In the genomic region with DNA sequence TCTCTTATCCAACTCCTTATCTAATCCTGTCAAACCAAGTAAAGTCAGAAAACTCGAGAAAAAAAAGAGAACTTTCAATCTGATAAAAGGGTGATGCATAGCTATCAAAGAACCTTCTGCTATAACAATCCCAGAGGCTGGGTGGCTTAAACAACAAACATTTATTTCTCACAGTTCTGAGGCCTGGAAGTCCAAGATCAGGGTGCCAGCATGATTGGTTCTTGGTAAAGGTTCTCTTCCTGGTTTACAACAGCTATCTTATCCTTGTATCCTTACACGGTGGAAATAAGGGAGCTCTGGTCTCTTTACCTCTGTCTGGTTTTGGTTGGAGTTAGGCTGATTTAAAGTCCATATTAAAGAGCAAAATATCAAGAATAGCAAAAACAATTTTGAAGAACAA, we compare ENCODE assay signal across 18 cellular contexts.
DNase-seq lines count a peak whose midpoint lies in the region; ATAC-seq, FAIRE-seq and TF ChIP-seq lines count a peak whose summit lies in the region.
"Had no signal": no experiment of that assay in that cellular context is flagged by ENCODE, and none has a peak within 500 bp of the region (broad histone marks: within the 10 kb centered on the region; RNA-seq: fewer than 3 reads in every experiment).

No MANE protein-coding gene starts in this region.

- TF ChIP-seq CTCF in K562 (IDR thresholded peaks at IDR 0.05 in 2 of 3, conservative IDR thresholded peaks at IDR 0.05 in 1 of 3; ENCODE audit: insufficient read depth in 2 of 3, low read depth in 1 of 3, low read length in 3 of 3) (no peak), nephron progenitor cell (IDR thresholded peaks at IDR 0.05) (no peak)

- TF ChIP-seq RAD21 in K562 (CRISPR knock-in tag; conservative IDR thresholded peaks at IDR 0.05 in 1 of 2, IDR thresholded peaks at IDR 0.05 in 1 of 2), result no peak

- no peak for FAIRE-seq in K562 (lab: Jason Lieb, UNC)
- FAIRE-seq: A204.1, GM12878, H54 had no signal

- TF ChIP-seq EP300 in K562 (IDR thresholded peaks at IDR 0.05; ENCODE audit: low read length), result no peak

- whole genome bisulfite sequencing in K562 (ENCODE audit: insufficient coverage, low coverage, missing lambda C conversion rate), result 16% methylated on average over 2 of the region's 2 CpGs

- H3K27me3 Mint-ChIP-seq in CD4-positive, CD25-positive, alpha-beta regulatory T cell, result no peaks in the 10 kb centered on the region
- H3K27me3 Mint-ChIP-seq in nephron progenitor cell (ENCODE audit: low read depth, poor library complexity), result no peaks in the 10 kb centered on the region
- H3K27me3 Mint-ChIP-seq: B cell had no signal

- H3K4me1 Mint-ChIP-seq in CD4-positive, CD25-positive, alpha-beta regulatory T cell, result peaks cover 11 to 18% (median 15%) of the 10 kb centered on the region in 4 donors
- H3K4me1 Mint-ChIP-seq in nephron progenitor cell, result peaks cover 6% of the 10 kb centered on the region

- H3K4me3 Mint-ChIP-seq in CD4-positive, CD25-positive, alpha-beta regulatory T cell, result no peak overlapping the region
- no peak overlapping the region for H3K4me3 Mint-ChIP-seq in nephron progenitor cell
- H3K4me3 Mint-ChIP-seq: B cell; CD8-positive, alpha-beta T cell had no signal

- H4K20me1 ChIP-seq in K562 (replicated peaks; ENCODE audit: control insufficient read depth, insufficient read depth, low read length), result no peaks in the 10 kb centered on the region

- H3K79me2 ChIP-seq in K562 (ENCODE audit: control insufficient read depth, insufficient read depth, low read length), result no peaks in the 10 kb centered on the region

- no peak for ATAC-seq in CD4-positive, CD25-positive, alpha-beta regulatory T cell (ENCODE audit: low read depth in 2 of 2)
- ATAC-seq in K562, result no peak
- ATAC-seq: CD8-positive, alpha-beta T cell; GM12878; HCT116 had no signal

- no peaks in the 10 kb centered on the region for H3K9me3 Mint-ChIP-seq in CD4-positive, CD25-positive, alpha-beta regulatory T cell
- H3K9me3 Mint-ChIP-seq in nephron progenitor cell, result no peaks in the 10 kb centered on the region
- H3K9me3 Mint-ChIP-seq: CD8-positive, alpha-beta T cell had no signal

- no peak overlapping the region for H3K4me3 ChIP-seq in CD4-positive, CD25-positive, alpha-beta regulatory T cell (ENCODE audit: low read depth, low read length)
- H3K4me3 ChIP-seq in K562, result no peak overlapping the region
- H3K4me3 ChIP-seq: GM12878, GM23248 had no signal

- in situ Hi-C loops in K562 (cut with MboI), result loop anchor here (5.0 kb wide), 1 partner anchor 263 kb away; no protein-coding TSS in a partner anchor

- no peak overlapping the region for H3K4me2 ChIP-seq in K562 (ENCODE audit: insufficient read depth, low read length)

- peaks cover 27% of the 10 kb centered on the region for H3K36me3 Mint-ChIP-seq in CD4-positive, CD25-positive, alpha-beta regulatory T cell
- peaks cover 17% of the 10 kb centered on the region for H3K36me3 Mint-ChIP-seq in nephron progenitor cell (ENCODE audit: low read depth)

- POLR2A ChIA-PET in K562 (lab: Yijun Ruan, JAX), result no interaction called here

- intact Hi-C loops in K562 (cut with micrococcal nuclease), result no loop called here

- H3K9me1 ChIP-seq in K562 (ENCODE audit: control insufficient read depth, insufficient read depth, low read length), result no peaks in the 10 kb centered on the region

- H3K27ac ChIP-seq in CD4-positive, CD25-positive, alpha-beta regulatory T cell (ENCODE audit: insufficient read depth, low read length, poor library complexity, severe bottlenecking), result peak overlapping the region; percentile 25
- no peak overlapping the region for H3K27ac ChIP-seq in K562 (ENCODE audit: extremely low read depth, low read depth, low read length)
- H3K27ac ChIP-seq: GM23248, HL-60 had no signal

- CTCF ChIA-PET in K562 (lab: Yijun Ruan, JAX; ENCODE audit: low intra/inter-chr PET ratio), result no interaction called here

- H3K9me3 ChIP-seq in CD4-positive, CD25-positive, alpha-beta regulatory T cell (ENCODE audit: control insufficient read depth in 2 of 2, low read length in 2 of 2), result no peaks in the 10 kb centered on the region
- no peaks in the 10 kb centered on the region for H3K9me3 ChIP-seq in K562 (replicated peaks; ENCODE audit: control insufficient read depth, insufficient read depth, low read depth, low read length)
- H3K9me3 ChIP-seq: Caco-2 had no signal

- no peak for TF ChIP-seq POLR2A in K562 (conservative IDR thresholded peaks at IDR 0.05)

- H3K36me3 ChIP-seq in CD4-positive, CD25-positive, alpha-beta regulatory T cell (ENCODE audit: control insufficient read depth, insufficient read depth, low read length), result peaks cover 38% of the 10 kb centered on the region
- H3K36me3 ChIP-seq in K562 (ENCODE audit: control insufficient read depth, insufficient read depth, low read length), result peaks cover 28% of the 10 kb centered on the region; the same call in 2 of the 3 replicates

- peak overlapping the region in 2 of 3 donors; percentile 55 to 58 for H3K27ac Mint-ChIP-seq in CD4-positive, CD25-positive, alpha-beta regulatory T cell
- peak overlapping the region; percentile 44 for H3K27ac Mint-ChIP-seq in nephron progenitor cell
- H3K27ac Mint-ChIP-seq: CD8-positive, alpha-beta T cell had no signal

- BruUV-seq in K562 (replicated peaks; lab: Mats Ljungman, UMichigan), result no TSS peak

- no peak overlapping the region for H2AFZ ChIP-seq in K562 (ENCODE audit: low read depth, low read length)
- H2AFZ ChIP-seq: GM23248 had no signal

- H3K4me1 ChIP-seq in CD4-positive, CD25-positive, alpha-beta regulatory T cell (ENCODE audit: control insufficient read depth, insufficient read depth, low read length, poor library complexity, severe bottlenecking), result peaks cover 3% of the 10 kb centered on the region
- H3K4me1 ChIP-seq in K562 (replicated peaks in 1 of 2; ENCODE audit: control insufficient read depth in 2 of 2, insufficient read depth in 2 of 2, low read length in 2 of 2), result peaks cover 0 to 10% of the 10 kb centered on the region in 2 experiments; a peak in 2 of 5 replicates
- H3K4me1 ChIP-seq: Caco-2 had no signal

- H3K9ac ChIP-seq in K562 (ENCODE audit: insufficient read depth in 1 of 2, low read depth in 2 of 2, low read length in 2 of 2), result no peak overlapping the region
- H3K9ac ChIP-seq: GM23248 had no signal

- H3K27me3 ChIP-seq in CD4-positive, CD25-positive, alpha-beta regulatory T cell (ENCODE audit: control insufficient read depth, insufficient read depth, low read length), result no peaks in the 10 kb centered on the region
- no peaks in the 10 kb centered on the region for H3K27me3 ChIP-seq in K562 (ENCODE audit: control insufficient read depth in 2 of 2, insufficient read depth in 2 of 2, low read length in 2 of 2)

- DNase-seq in CD4-positive, CD25-positive, alpha-beta regulatory T cell, result no peak
- DNase-seq in OCI-M1 (lab: John Stamatoyannopoulos, UW), result peak; percentile 44
- no peak for DNase-seq in K562 (ENCODE audit: extremely low read depth in 1 of 4, low spot score in 3 of 4)
- no peak for DNase-seq in nephron progenitor cell
- no peak for DNase-seq in occipital lobe (lab: John Stamatoyannopoulos, UW)
- no peak for DNase-seq in COLO829 (ENCODE audit: low spot score)
- no peak for DNase-seq in ecto neural progenitor cell (ENCODE audit: low spot score)
- DNase-seq: C1 segment of cervical spinal cord; Caco-2; CD8-positive, alpha-beta T cell; DMS79; GM23248 had no signal

TF ChIP-seq in K562, 482 proteins besides CTCF, POLR2A, EP300 and RAD21:
- TF ChIP-seq TFAP4 (CRISPR knock-in tag; IDR thresholded peaks at IDR 0.05; ENCODE audit: borderline replicate concordance), result no peak
- TF ChIP-seq FOSL1 (tag; conservative IDR thresholded peaks at IDR 0.05), result 0 out of 2 replicates have a peak, but pooled peaks have one; percentile 16
- TF ChIP-seq NCOA6 (IDR thresholded peaks at IDR 0.05), result no peak
